ENCODE assay signal across 13 cellular contexts in genomic region chr19:11347546-11347945, GRCh38. TPM values are rescaled to one million over a fixed set of nuclear protein-coding genes. Genes with fewer than 3 reads are reported as not detected.
DNase-seq lines count a peak whose midpoint lies in the region; ATAC-seq and TF ChIP-seq lines count a peak whose summit lies in the region.
"Had no signal": no experiment of that assay in that cellular context is flagged by ENCODE, and none has a peak within 500 bp of the region (broad histone marks: within the 10 kb centered on the region; RNA-seq: fewer than 3 reads in every experiment).

No MANE protein-coding gene starts in this region.

- POLR2A ChIA-PET in CD8-positive, alpha-beta memory T cell (lab: Charles Lee), result interaction anchor here (1.8 kb wide), 1 partner anchor 27 kb away, joined by 24 read pairs; the partner anchor contains the start of gene SWSAP1
- POLR2A ChIA-PET in activated CD4-positive, alpha-beta memory T cell treated with anti-CD3 and anti-CD28 coated beads for 36 hours (lab: Charles Lee), result no interaction called here

- H3K27ac Mint-ChIP-seq in CD8-positive, alpha-beta memory T cell, result peak overlapping the region in 6 of 8 donors; percentile 37 to 97 (median 93)
- H3K27ac Mint-ChIP-seq in activated CD4-positive, alpha-beta memory T cell treated with anti-CD3 and anti-CD28 coated beads for 36 hours, result no peak overlapping the region
- peak overlapping the region; percentile 94 for H3K27ac Mint-ChIP-seq in mesothelial cell of epicardium

- H3K4me3 Mint-ChIP-seq in CD8-positive, alpha-beta memory T cell, result peak overlapping the region; percentile 86 to 99 (median 95)
- H3K4me3 Mint-ChIP-seq in activated CD4-positive, alpha-beta memory T cell treated with anti-CD3 and anti-CD28 coated beads for 36 hours, result peak overlapping the region; percentile 80
- H3K4me3 Mint-ChIP-seq in mesothelial cell of epicardium, result peak overlapping the region; percentile 97

- H3K27me3 Mint-ChIP-seq in CD8-positive, alpha-beta memory T cell, result peaks cover 0 to 2% of the 10 kb centered on the region in 2 donors
- no peaks in the 10 kb centered on the region for H3K27me3 Mint-ChIP-seq in activated CD4-positive, alpha-beta memory T cell treated with anti-CD3 and anti-CD28 coated beads for 36 hours
- peaks cover 3% of the 10 kb centered on the region for H3K27me3 Mint-ChIP-seq in mesothelial cell of epicardium (ENCODE audit: low read depth)

- H3K4me3 ChIP-seq in CD8-positive, alpha-beta memory T cell (ENCODE audit: low read length), result no peak overlapping the region
- H3K4me3 ChIP-seq in left lung (no peak overlapping the region), left ventricle myocardium inferior (no peak overlapping the region)

- TF ChIP-seq CTCF in 22Rv1 (IDR thresholded peaks at IDR 0.05), result no peak
- TF ChIP-seq CTCF in mesothelial cell of epicardium (IDR thresholded peaks at IDR 0.05; ENCODE audit: unreplicated experiment), result no peak
- TF ChIP-seq CTCF in left lung (IDR thresholded peaks at IDR 0.05), result no peak
- no peak for TF ChIP-seq CTCF in left ventricle myocardium inferior (IDR thresholded peaks at IDR 0.05; ENCODE audit: borderline replicate concordance)

- ATAC-seq in left lung (no peak), GM21717 (IDR thresholded peaks at IDR 0.05; ENCODE audit: unreplicated experiment) (no peak)
- ATAC-seq: activated naive CD4-positive, alpha-beta T cell treated with anti-CD3 and anti-CD28 coated beads, Interleukin-2, amount 50 U/mL, for 72 hours had no signal

- no peaks in the 10 kb centered on the region for H3K9me3 ChIP-seq in CD8-positive, alpha-beta memory T cell (ENCODE audit: low read length)
- peaks cover 0 to 7% of the 10 kb centered on the region in 2 donors for H3K9me3 ChIP-seq in left lung
- H3K9me3 ChIP-seq in left ventricle myocardium inferior (replicated peaks), result peaks cover 9% of the 10 kb centered on the region

- no peaks in the 10 kb centered on the region for H3K36me3 ChIP-seq in CD8-positive, alpha-beta memory T cell (ENCODE audit: insufficient read depth, low read length)
- H3K36me3 ChIP-seq in left lung (peaks cover 0 to 4% of the 10 kb centered on the region in 2 donors), left ventricle myocardium inferior (peaks cover 4% of the 10 kb centered on the region)

- peaks cover 20% of the 10 kb centered on the region for H3K4me1 ChIP-seq in CD8-positive, alpha-beta memory T cell (ENCODE audit: insufficient read depth, low read length)
- H3K4me1 ChIP-seq in left lung (peaks cover 16 to 33% of the 10 kb centered on the region in 2 donors), left ventricle myocardium inferior (peaks cover 33% of the 10 kb centered on the region)

- no peaks in the 10 kb centered on the region for H3K27me3 ChIP-seq in CD8-positive, alpha-beta memory T cell (ENCODE audit: insufficient read depth, low read length, poor library complexity, severe bottlenecking)
- H3K27me3 ChIP-seq in left lung, result no peaks in the 10 kb centered on the region
- H3K27me3 ChIP-seq in left ventricle myocardium inferior (ENCODE audit: low read depth), result no peaks in the 10 kb centered on the region

- CTCF ChIA-PET in CD8-positive, alpha-beta memory T cell (lab: Charles Lee), result interaction anchor here (1.3 to 2.8 kb wide), 3 partner anchors 27 to 33 kb away, joined by 3 to 12 read pairs (median 5); partner anchors contain the start of gene SWSAP1
- CTCF ChIA-PET in activated CD4-positive, alpha-beta memory T cell treated with anti-CD3 and anti-CD28 coated beads for 36 hours (lab: Charles Lee), result interaction anchor here (1.3 to 2.4 kb wide), 3 partner anchors 27 to 135 kb away, joined by 7 to 10 read pairs (median 7); partner anchors contain the start of gene SWSAP1

- H3K4me1 Mint-ChIP-seq in CD8-positive, alpha-beta memory T cell, result peaks cover 23 to 31% (median 30%) of the 10 kb centered on the region in 3 donors
- H3K4me1 Mint-ChIP-seq in activated CD4-positive, alpha-beta memory T cell treated with anti-CD3 and anti-CD28 coated beads for 36 hours (ENCODE audit: low read depth), result peaks cover 25% of the 10 kb centered on the region
- H3K4me1 Mint-ChIP-seq in mesothelial cell of epicardium, result peaks cover 23% of the 10 kb centered on the region

- H3K27ac ChIP-seq in 22Rv1 (peak overlapping the region; percentile 92), left lung (peak overlapping the region in 1 of 2 donors; percentile 84), left ventricle myocardium inferior (replicated peaks) (no peak overlapping the region)
- no peak overlapping the region for H3K27ac ChIP-seq in CD8-positive, alpha-beta memory T cell (ENCODE audit: low read depth, low read length)

- peaks cover 2 to 11% (median 8%) of the 10 kb centered on the region in 3 donors for H3K36me3 Mint-ChIP-seq in CD8-positive, alpha-beta memory T cell
- H3K36me3 Mint-ChIP-seq in activated CD4-positive, alpha-beta memory T cell treated with anti-CD3 and anti-CD28 coated beads for 36 hours, result peaks cover 9% of the 10 kb centered on the region
- peaks cover 3% of the 10 kb centered on the region for H3K36me3 Mint-ChIP-seq in mesothelial cell of epicardium

- DNase-seq in CD8-positive, alpha-beta memory T cell, result no peak
- no peak for DNase-seq in activated CD4-positive, alpha-beta memory T cell treated with anti-CD3 and anti-CD28 coated beads for 36 hours
- DNase-seq in mesothelial cell of epicardium (ENCODE audit: low spot score in 2 of 2, unreplicated experiment in 2 of 2) (no peak), left lung (no peak), cerebellar cortex (ENCODE audit: low spot score) (no peak), left ventricle myocardium inferior (no peak)
- DNase-seq: activated CD4-positive, CD25-positive, alpha-beta regulatory T cell; C1 segment of cervical spinal cord; NCI-H1105; NCI-H510A had no signal

- intact Hi-C loops in activated CD4-positive, alpha-beta memory T cell treated with anti-CD3 and anti-CD28 coated beads for 36 hours (cut with micrococcal nuclease), result no loop called here
- intact Hi-C loops in left lung (cut with DNase I), result no loop called here
- intact Hi-C loops in left ventricle myocardium inferior (cut with micrococcal nuclease), result no loop called here

- peaks cover 0 to 2% (median 0%) of the 10 kb centered on the region in 5 donors for H3K9me3 Mint-ChIP-seq in CD8-positive, alpha-beta memory T cell
- peaks cover 14% of the 10 kb centered on the region for H3K9me3 Mint-ChIP-seq in activated CD4-positive, alpha-beta memory T cell treated with anti-CD3 and anti-CD28 coated beads for 36 hours
- peaks cover 10% of the 10 kb centered on the region for H3K9me3 Mint-ChIP-seq in mesothelial cell of epicardium

RNA-seq across cellular contexts. Expression of gene CCDC159, which starts 1.2 kb away (rescaled TPM):
- 10 to 100 TPM; 14.2 to 14.6 TPM for total RNA-seq in CD8-positive, alpha-beta memory T cell
- polyA plus RNA-seq in CD8-positive, alpha-beta memory T cell, result 30.1 TPM
- 10 to 100 TPM; 16.0 to 18.0 TPM for total RNA-seq in activated CD4-positive, alpha-beta memory T cell treated with anti-CD3 and anti-CD28 coated beads for 36 hours
- 29.6 to 34.9 TPM (median 34.2 TPM) in 3 replicates for total RNA-seq in mesothelial cell of epicardium
- 10 to 100 TPM; 29.9 to 32.8 TPM for total RNA-seq in left lung
- 24.5 TPM for total RNA-seq in left ventricle myocardium inferior

RNA-seq across cellular contexts. Expression of gene TMEM205, which starts 1.5 kb away (rescaled TPM):
- 10 to 100 TPM; 24.8 to 30.5 TPM for total RNA-seq in CD8-positive, alpha-beta memory T cell
- 75.9 TPM for polyA plus RNA-seq in CD8-positive, alpha-beta memory T cell
- 10 to 100 TPM; 31.1 to 33.2 TPM for total RNA-seq in activated CD4-positive, alpha-beta memory T cell treated with anti-CD3 and anti-CD28 coated beads for 36 hours
- total RNA-seq in mesothelial cell of epicardium (56.8 to 61.4 TPM (median 57.2 TPM) in 3 replicates), left lung (10 to 100 TPM; 71.4 to 88.0 TPM), left ventricle myocardium inferior (77.8 TPM)

RNA-seq across cellular contexts. Expression of gene PLPPR2, which starts 7.7 kb away (rescaled TPM):
- total RNA-seq in CD8-positive, alpha-beta memory T cell, result 1 to 10 TPM; 2.1 to 2.2 TPM
- 1.2 TPM for polyA plus RNA-seq in CD8-positive, alpha-beta memory T cell
- 1 to 10 TPM; 3.6 to 4.7 TPM for total RNA-seq in activated CD4-positive, alpha-beta memory T cell treated with anti-CD3 and anti-CD28 coated beads for 36 hours
- total RNA-seq in mesothelial cell of epicardium (18.9 to 21.4 TPM (median 20.4 TPM) in 3 replicates), left lung (10 to 100 TPM; 31.0 to 36.3 TPM), left ventricle myocardium inferior (10.6 TPM)

RNA-seq across cellular contexts. Expression of gene RAB3D, which starts 8.1 kb away (rescaled TPM):
- 1 to 10 TPM; 3.2 to 4.5 TPM for total RNA-seq in CD8-positive, alpha-beta memory T cell
- polyA plus RNA-seq in CD8-positive, alpha-beta memory T cell, result 3.7 TPM
- total RNA-seq in activated CD4-positive, alpha-beta memory T cell treated with anti-CD3 and anti-CD28 coated beads for 36 hours, result 10 to 100 TPM; 12.5 to 14.4 TPM
- total RNA-seq in mesothelial cell of epicardium (26.3 to 28.4 TPM (median 27.3 TPM) in 3 replicates), left lung (10 to 100 TPM; 65.4 to 71.6 TPM), left ventricle myocardium inferior (7.2 TPM)

RNA-seq across cellular contexts. Expression of gene SWSAP1, which starts 26.9 kb away (rescaled TPM):
- total RNA-seq in CD8-positive, alpha-beta memory T cell, result 1 to 10 TPM; 2.1 to 2.2 TPM
- polyA plus RNA-seq in CD8-positive, alpha-beta memory T cell, result 7.0 TPM
- 1 to 10 TPM; 1.5 to 1.7 TPM for total RNA-seq in activated CD4-positive, alpha-beta memory T cell treated with anti-CD3 and anti-CD28 coated beads for 36 hours
- total RNA-seq in mesothelial cell of epicardium, result 2.7 to 2.9 TPM (median 2.8 TPM) in 3 replicates
- 1 to 10 TPM; 3.1 to 3.2 TPM for total RNA-seq in left lung
- total RNA-seq in left ventricle myocardium inferior, result 1.1 TPM
